18 cellular contexts compared by ENCODE assay signal in the genomic region with DNA sequence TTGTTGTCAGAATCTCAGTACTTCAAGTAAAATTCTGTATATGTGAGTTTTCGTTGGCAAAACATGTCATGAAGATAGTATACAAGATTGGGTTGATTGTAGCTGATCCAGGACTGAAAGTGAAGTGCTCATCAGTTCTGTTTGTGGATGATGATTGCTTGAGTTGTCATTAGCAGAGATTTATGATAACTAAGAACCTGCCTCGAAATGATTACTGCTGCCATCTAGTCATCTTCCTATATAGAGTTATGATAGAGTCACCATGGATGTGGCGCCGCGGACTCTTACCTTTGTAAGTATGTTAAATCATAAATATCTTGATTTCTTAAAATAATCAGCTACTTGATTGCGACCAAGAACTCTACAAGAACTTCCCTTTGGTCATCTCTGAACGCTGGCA. TPM values are rescaled to one million over a fixed set of nuclear protein-coding genes. Genes with fewer than 3 reads are reported as not detected.
DNase-seq lines count a peak whose midpoint lies in the region; ATAC-seq and TF ChIP-seq lines count a peak whose summit lies in the region.
"Had no signal": no experiment of that assay in that cellular context is flagged by ENCODE, and none has a peak within 500 bp of the region (broad histone marks: within the 10 kb centered on the region; RNA-seq: fewer than 3 reads in every experiment).

No MANE protein-coding gene starts in this region.

- H3K27me3 ChIP-seq in Loucy (ENCODE audit: insufficient read depth, low read length, poor library complexity, severe bottlenecking) (no peaks in the 10 kb centered on the region), gastrocnemius medialis (no peaks in the 10 kb centered on the region), uterus (no peaks in the 10 kb centered on the region)

- ATAC-seq in gastrocnemius medialis (no peak), HG03521 (IDR thresholded peaks at IDR 0.05; ENCODE audit: unreplicated experiment) (no peak)
- ATAC-seq: CD8-positive, alpha-beta T cell; HCT116 had no signal

- H3K4me1 ChIP-seq in Loucy (ENCODE audit: insufficient read depth, low read length, poor library complexity, severe bottlenecking) (peaks cover 41% of the 10 kb centered on the region), gastrocnemius medialis (peaks cover 6 to 15% of the 10 kb centered on the region in 2 donors), uterus (no peaks in the 10 kb centered on the region)
- H3K4me1 ChIP-seq: Caco-2 had no signal

- H3K9ac ChIP-seq in Loucy (ENCODE audit: low read depth, low read length, poor library complexity, severe bottlenecking), result peak overlapping the region; percentile 23
- H3K9ac ChIP-seq: GM23248 had no signal

- H3K4me2 ChIP-seq in Loucy (ENCODE audit: low read depth, low read length, poor library complexity, severe bottlenecking), result peak overlapping the region; percentile 13

- in situ Hi-C loops in gastrocnemius medialis (cut with MboI; ENCODE audit: low sequenced_read_pairs in 4 of 4), result loop anchor here in 1 of 4 donors (25.0 kb wide), 1 partner anchor 252 kb away; no protein-coding TSS in a partner anchor

- H3K9me3 ChIP-seq in KOPT-K1 (ENCODE audit: insufficient read depth, low read length, poor library complexity, severe bottlenecking), result no peaks in the 10 kb centered on the region
- no peaks in the 10 kb centered on the region for H3K9me3 ChIP-seq in Loucy (ENCODE audit: insufficient read depth, low read depth, low read length)
- no peaks in the 10 kb centered on the region for H3K9me3 ChIP-seq in gastrocnemius medialis
- H3K9me3 ChIP-seq in uterus, result no peaks in the 10 kb centered on the region
- H3K9me3 ChIP-seq: Caco-2 had no signal

- no peaks in the 10 kb centered on the region; the same call in 1 of the 2 replicates for H3F3A ChIP-seq in Loucy (ENCODE audit: low read depth)

- no peaks in the 10 kb centered on the region for H4K20me1 ChIP-seq in Loucy (ENCODE audit: insufficient read depth, low read length, poor library complexity, severe bottlenecking)

- H3K4me3 ChIP-seq in Loucy (ENCODE audit: low read length, poor library complexity, severe bottlenecking) (no peak overlapping the region), gastrocnemius medialis (no peak overlapping the region), uterus (no peak overlapping the region)
- H3K4me3 ChIP-seq: GM23248 had no signal

- DNase-seq in gastrocnemius medialis, result no peak
- no peak for DNase-seq in uterus
- DNase-seq in SHP77 treated with DMSO at 0.1 percent for 48 hours (lab: John Stamatoyannopoulos, UW), result no peak
- DNase-seq: C1 segment of cervical spinal cord; Caco-2; CD4-positive, CD25-positive, alpha-beta regulatory T cell; CD8-positive, alpha-beta T cell; DMS153; DND-41; GM23248; H9 had no signal

- peaks cover 100% of the 10 kb centered on the region for H3K36me3 ChIP-seq in KOPT-K1 (ENCODE audit: insufficient read depth, low read length)
- peaks cover 97% of the 10 kb centered on the region for H3K36me3 ChIP-seq in Loucy (ENCODE audit: insufficient read depth, low read length)
- H3K36me3 ChIP-seq in gastrocnemius medialis, result no peaks in the 10 kb centered on the region
- no peaks in the 10 kb centered on the region for H3K36me3 ChIP-seq in uterus

- H3K9me2 ChIP-seq in Loucy (replicated peaks; ENCODE audit: low read depth, low read length), result no peaks in the 10 kb centered on the region

- H3K27ac ChIP-seq in KOPT-K1 (ENCODE audit: low read depth, low read length, poor library complexity, severe bottlenecking) (peak overlapping the region; percentile 91), gastrocnemius medialis (peak overlapping the region; percentile 53 to 74 (median 66)), uterus (peak overlapping the region; percentile 10 to 54)
- H3K27ac ChIP-seq: GM23248 had no signal

- TF ChIP-seq POLR2A in gastrocnemius medialis (IDR thresholded peaks at IDR 0.05) (no peak), uterus (IDR thresholded peaks at IDR 0.05) (no peak)

- TF ChIP-seq CTCF in Loucy (conservative IDR thresholded peaks at IDR 0.05; ENCODE audit: low read length) (no peak), gastrocnemius medialis (IDR thresholded peaks at IDR 0.05 in 4 of 5, conservative IDR thresholded peaks at IDR 0.05 in 1 of 5) (no peak), uterus (IDR thresholded peaks at IDR 0.05) (no peak)

- no peaks in the 10 kb centered on the region for H3K79me2 ChIP-seq in Loucy (ENCODE audit: insufficient read depth, low read length)

- intact Hi-C loops in gastrocnemius medialis (cut with DNase I; ENCODE audit: low total_unique reads) (no loop called here), uterus (cut with DNase I; ENCODE audit: low total_unique reads) (no loop called here)

- H2AFZ ChIP-seq in Loucy (ENCODE audit: low read length), result no peak overlapping the region
- H2AFZ ChIP-seq: GM23248 had no signal

RNA-seq across cellular contexts. Expression of gene MYO18B, which starts 27.9 kb away (rescaled TPM):
- total RNA-seq in gastrocnemius medialis, result 100 to 1,000 TPM; 273 to 408 (median 362) TPM
- under 1 TPM in 2 of 4 donors, not detected in 2; 0.41 to 0.43 TPM for total RNA-seq in uterus
- total RNA-seq: A172, A673, GM23248, H4 had no signal

Comparison
In these comparisons a context has a peak if more than half of its experiments do, and no peak if none do; other contexts are left out.
1. H3K27ac ChIP-seq: peak in every context shown above with its lines; median percentile 91 in KOPT-K1; 66 in gastrocnemius medialis; 32 in uterus.
2. RNA of gene MYO18B, which starts 27.9 kb away (total RNA-seq): 273 to 408 TPM in gastrocnemius medialis; 0.41 to 0.43 TPM in uterus; every median in the first group is over 100 times any median in the second.